27 cellular contexts compared by ENCODE assay signal in the genomic region with DNA sequence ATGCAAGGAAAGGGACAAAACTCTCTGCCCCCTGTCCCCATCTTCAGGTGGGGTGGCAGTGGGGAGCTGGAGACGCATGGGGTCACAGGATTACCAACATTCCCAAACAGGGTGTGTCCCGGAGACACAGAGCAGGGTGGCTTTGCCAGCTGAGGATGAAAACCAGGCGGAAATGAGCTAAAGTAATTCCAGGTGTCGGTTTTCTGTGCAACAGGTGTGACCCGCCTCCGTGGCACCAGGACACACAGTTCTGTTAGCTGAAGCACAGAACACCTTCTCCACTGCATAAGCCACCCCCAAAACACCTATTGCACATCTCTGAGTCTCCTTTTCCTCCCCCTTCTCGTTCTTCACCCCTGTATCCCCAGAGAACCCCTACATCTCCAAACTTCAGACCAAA.
"Had no signal": no experiment of that assay in that cellular context is flagged by ENCODE, and none has a peak within 500 bp of the region (broad histone marks: within the 10 kb centered on the region; RNA-seq: fewer than 3 reads in every experiment).

No MANE protein-coding gene starts in this region.

- H2AFZ ChIP-seq: parathyroid adenoma had no signal

- H3K4me1 Mint-ChIP-seq: activated CD4-positive, alpha-beta T cell treated with anti-CD3 and anti-CD28 coated beads for 36 hours; activated CD8-positive, alpha-beta memory T cell treated with anti-CD3 and anti-CD28 coated beads, Interleukin-2, amount 10 ng/mL, durations not matched to agents 7 days and 5 days; activated naive CD8-positive, alpha-beta T cell treated with anti-CD3 and anti-CD28 coated beads for 36 hours; naive B cell; stimulated activated naive B cell treated with anti-CD40 and anti-IgM and Interleukin-4, amounts not matched to agents 10 μg/mL and 1 μg/mL and 100 μg/mL, for 72 hours had no signal

- H3K27me3 ChIP-seq: adrenal gland, gastrocnemius medialis, suprapubic skin, tibial artery had no signal

- H3K9me3 Mint-ChIP-seq: activated naive CD8-positive, alpha-beta T cell treated with anti-CD3 and anti-CD28 coated beads for 36 hours; activated T-helper 2 cell treated with anti-CD3 and anti-CD28 coated beads, Interferon-gamma antibody, Interleukin-2, Interleukin-4, amounts not matched to agents 10 μg/mL and 5 μg/mL and 100 μg/mL, durations not matched to agents 14 hours and 24 hours and 36 hours; brain; naive B cell; stimulated activated naive B cell treated with anti-CD40 and anti-IgM and Interleukin-4, amounts not matched to agents 10 μg/mL and 1 μg/mL and 100 μg/mL, for 72 hours; T-helper 2 cell treated with Interferon-gamma antibody and Interleukin-4, amounts not matched to agents 5 μg/mL and 100 μg/mL, for 36 hours had no signal

- H3K4me3 Mint-ChIP-seq: activated CD4-positive, alpha-beta T cell treated with anti-CD3 and anti-CD28 coated beads for 36 hours; activated CD8-positive, alpha-beta memory T cell treated with anti-CD3 and anti-CD28 coated beads, Interleukin-2, amount 10 ng/mL, durations not matched to agents 7 days and 5 days; activated CD8-positive, alpha-beta T cell treated with anti-CD3 and anti-CD28 coated beads, Interleukin-2, amount 10 ng/mL, durations not matched to agents 7 days and 5 days; activated naive CD8-positive, alpha-beta T cell treated with anti-CD3 and anti-CD28 coated beads for 36 hours; brain; naive B cell; stimulated activated naive B cell treated with anti-CD40 and anti-IgM and Interleukin-4, amounts not matched to agents 10 μg/mL and 1 μg/mL and 100 μg/mL, for 72 hours; T-helper 2 cell treated with Interferon-gamma antibody and Interleukin-4, amounts not matched to agents 5 μg/mL and 100 μg/mL, for 36 hours had no signal

- H3K27ac Mint-ChIP-seq: activated CD4-positive, alpha-beta T cell treated with anti-CD3 and anti-CD28 coated beads for 36 hours; activated CD8-positive, alpha-beta memory T cell treated with anti-CD3 and anti-CD28 coated beads, Interleukin-2, amount 10 ng/mL, durations not matched to agents 7 days and 5 days; activated CD8-positive, alpha-beta T cell treated with anti-CD3 and anti-CD28 coated beads, Interleukin-2, amount 10 ng/mL, durations not matched to agents 7 days and 5 days; activated T-helper 2 cell treated with anti-CD3 and anti-CD28 coated beads, Interferon-gamma antibody, Interleukin-2, Interleukin-4, amounts not matched to agents 10 μg/mL and 5 μg/mL and 100 μg/mL, durations not matched to agents 14 hours and 24 hours and 36 hours; naive B cell; stimulated activated naive B cell treated with anti-CD40 and anti-IgM and Interleukin-4, amounts not matched to agents 10 μg/mL and 1 μg/mL and 100 μg/mL, for 72 hours; T-helper 2 cell treated with Interferon-gamma antibody and Interleukin-4, amounts not matched to agents 5 μg/mL and 100 μg/mL, for 36 hours had no signal

- DNase-seq: activated CD4-positive, alpha-beta T cell treated with anti-CD3 and anti-CD28 coated beads for 36 hours; activated CD4-positive, CD25-positive, alpha-beta regulatory T cell; activated CD8-positive, alpha-beta memory T cell treated with anti-CD3 and anti-CD28 coated beads, Interleukin-2, amount 10 ng/mL, durations not matched to agents 7 days and 5 days; activated CD8-positive, alpha-beta T cell treated with anti-CD3 and anti-CD28 coated beads, Interleukin-2, amount 10 ng/mL, durations not matched to agents 7 days and 5 days; activated naive CD4-positive, alpha-beta T cell; activated naive CD8-positive, alpha-beta T cell treated with anti-CD3 and anti-CD28 coated beads for 36 hours; activated T-cell treated with anti-CD3 and anti-CD28 coated beads, Interleukin-2, amount 50 U/mL, for 48 hours; adrenal gland; dorsolateral prefrontal cortex; effector memory CD4-positive, alpha-beta T cell; gastrocnemius medialis; glutamatergic neuron; left ventricle myocardium superior; naive B cell; nucleus accumbens; stimulated activated CD4-positive, alpha-beta T cell treated with anti-CD3 and anti-CD28 coated beads, Interleukin-15, amount 100 ng/mL, for 24 hours; stimulated activated CD4-positive, alpha-beta T cell treated with anti-CD3 and anti-CD28 coated beads, Interleukin-2, amount 100 ng/mL, for 24 hours; stimulated activated naive B cell treated with anti-CD40 and anti-IgM and Interleukin-4, amounts not matched to agents 10 μg/mL and 1 μg/mL and 100 μg/mL, for 72 hours; tibial artery had no signal

- H3K9me3 ChIP-seq: adrenal gland, gastrocnemius medialis, psoas muscle, suprapubic skin, tibial artery had no signal

- H3K4me1 ChIP-seq: adrenal gland, parathyroid adenoma had no signal

- H3K79me2 ChIP-seq: parathyroid adenoma had no signal

- H3K36me3 Mint-ChIP-seq: activated CD8-positive, alpha-beta memory T cell treated with anti-CD3 and anti-CD28 coated beads, Interleukin-2, amount 10 ng/mL, durations not matched to agents 7 days and 5 days; activated naive CD8-positive, alpha-beta T cell treated with anti-CD3 and anti-CD28 coated beads for 36 hours; brain; naive B cell; stimulated activated naive B cell treated with anti-CD40 and anti-IgM and Interleukin-4, amounts not matched to agents 10 μg/mL and 1 μg/mL and 100 μg/mL, for 72 hours had no signal

- H3K27ac ChIP-seq: adrenal gland, cardiac muscle cell, dorsolateral prefrontal cortex, gastrocnemius medialis, parathyroid adenoma, psoas muscle, suprapubic skin had no signal

- H3K27me3 Mint-ChIP-seq: activated CD8-positive, alpha-beta memory T cell treated with anti-CD3 and anti-CD28 coated beads, Interleukin-2, amount 10 ng/mL, durations not matched to agents 7 days and 5 days; activated naive CD8-positive, alpha-beta T cell treated with anti-CD3 and anti-CD28 coated beads for 36 hours had no signal

- H3K36me3 ChIP-seq: adrenal gland, cardiac muscle cell, gastrocnemius medialis, suprapubic skin, tibial artery had no signal

- H3K9ac ChIP-seq: parathyroid adenoma had no signal

- H3K4me3 ChIP-seq: adrenal gland, cardiac muscle cell, coronary artery, dorsolateral prefrontal cortex, gastrocnemius medialis, psoas muscle, suprapubic skin had no signal
